ENCODE assay signal across 24 cellular contexts in genomic region chr5:137730331-137730730, GRCh38. TPM values are rescaled to one million over a fixed set of nuclear protein-coding genes. Genes with fewer than 3 reads are reported as not detected.
DNase-seq lines count a peak whose midpoint lies in the region; ATAC-seq and TF ChIP-seq lines count a peak whose summit lies in the region.
"Had no signal": no experiment of that assay in that cellular context is flagged by ENCODE, and none has a peak within 500 bp of the region (broad histone marks: within the 10 kb centered on the region; RNA-seq: fewer than 3 reads in every experiment).

No MANE protein-coding gene starts in this region.

- dilution Hi-C loops in mammary epithelial cell (cut with HindIII; ENCODE audit: low sequenced_read_pairs) = no loop called here

- H3K36me3 Mint-ChIP-seq in activated CD8-positive, alpha-beta T cell treated with anti-CD3 and anti-CD28 coated beads for 36 hours (ENCODE audit: low read depth) = no peaks in the 10 kb centered on the region
- H3K36me3 Mint-ChIP-seq: CD14-positive monocyte had no signal

- peak; percentile 87 for DNase-seq in mammary epithelial cell
- DNase-seq in breast epithelium (ENCODE audit: low spot score in 2 of 2) = no peak
- DNase-seq in astrocyte of the hippocampus (ENCODE audit: low read depth, low spot score) = peak; percentile 53
- peak; percentile 62 for DNase-seq in iris pigment epithelial cell (ENCODE audit: low read depth)
- DNase-seq in activated CD8-positive, alpha-beta T cell treated with anti-CD3 and anti-CD28 coated beads for 36 hours = no peak
- DNase-seq in hepatic stellate cell (ENCODE audit: low spot score) = no peak
- DNase-seq in stimulated activated CD4-positive, alpha-beta T cell treated with anti-CD3 and anti-CD28 coated beads, Interleukin-1b, Interleukin-23, amount 100 ng/mL, for 48 hours = no peak
- DNase-seq: activated CD4-positive, alpha-beta T cell treated with anti-CD3 and anti-CD28 coated beads, Interleukin-2, amount 50 U/mL, for 48 hours; aorta; effector memory CD8-positive, alpha-beta T cell; GDM1; GOT3; heart right ventricle; lower lobe of right lung; NCI-H1092; NCI-H510A; Peyer's patch; psoas muscle; upper lobe of left lung had no signal

- no peaks in the 10 kb centered on the region for H3K27me3 ChIP-seq in mammary epithelial cell (ENCODE audit: insufficient read depth, low read length)
- no peaks in the 10 kb centered on the region for H3K27me3 ChIP-seq in breast epithelium
- H3K27me3 ChIP-seq: heart right ventricle, Peyer's patch, upper lobe of left lung had no signal

- intact Hi-C loops in mammary epithelial cell (cut with micrococcal nuclease) (no loop called here), breast epithelium (cut with DNase I; ENCODE audit: low total_unique reads) (no loop called here)
- intact Hi-C loops in activated CD8-positive, alpha-beta T cell treated with anti-CD3 and anti-CD28 coated beads for 36 hours (cut with micrococcal nuclease) = no loop called here

- H3K27ac ChIP-seq in mammary epithelial cell (ENCODE audit: insufficient read depth, low read depth, low read length) (no peak overlapping the region), breast epithelium (peak overlapping the region in 1 of 2 donors; percentile 74)
- H3K27ac ChIP-seq: heart right ventricle, KMS-11, lower lobe of right lung, neutrophil, Peyer's patch, psoas muscle, upper lobe of left lung had no signal

- POLR2A ChIA-PET in activated CD8-positive, alpha-beta T cell treated with anti-CD3 and anti-CD28 coated beads for 36 hours (lab: Charles Lee) = interaction anchor here (0.5 kb wide), 2 partner anchors 40 to 69 kb away, joined by 3 read pairs; no protein-coding TSS in a partner anchor

- H3K79me2 ChIP-seq in mammary epithelial cell (ENCODE audit: insufficient read depth, low read length) = peaks cover 4% of the 10 kb centered on the region

- TF ChIP-seq POLR2A in breast epithelium (IDR thresholded peaks at IDR 0.05) = no peak

- no peaks in the 10 kb centered on the region for H3K36me3 ChIP-seq in mammary epithelial cell (ENCODE audit: insufficient read depth, low read length)
- H3K36me3 ChIP-seq in breast epithelium = no peaks in the 10 kb centered on the region
- H3K36me3 ChIP-seq: heart right ventricle, lower lobe of right lung, neutrophil, Peyer's patch, upper lobe of left lung had no signal

- H3K27me3 Mint-ChIP-seq in activated CD8-positive, alpha-beta T cell treated with anti-CD3 and anti-CD28 coated beads for 36 hours = no peaks in the 10 kb centered on the region
- H3K27me3 Mint-ChIP-seq: effector memory CD8-positive, alpha-beta T cell had no signal

- H3K9ac ChIP-seq in mammary epithelial cell (ENCODE audit: insufficient read depth, low read length) = no peak overlapping the region
- H3K9ac ChIP-seq: KMS-11 had no signal

- H2AFZ ChIP-seq in mammary epithelial cell (ENCODE audit: low read depth, low read length) = no peak overlapping the region

- no peak for TF ChIP-seq CTCF in mammary epithelial cell (conservative IDR thresholded peaks at IDR 0.05 in 1 of 2, IDR thresholded peaks at IDR 0.05 in 1 of 2; ENCODE audit: extremely low read depth in 1 of 2, insufficient read depth in 1 of 2, low read depth in 1 of 2, low read length in 2 of 2)
- TF ChIP-seq CTCF in breast epithelium (IDR thresholded peaks at IDR 0.05) = no peak
- no peak for TF ChIP-seq CTCF in activated CD8-positive, alpha-beta T cell treated with anti-CD3 and anti-CD28 coated beads for 36 hours (IDR thresholded peaks at IDR 0.05)

- H3K4me2 ChIP-seq in mammary epithelial cell (ENCODE audit: insufficient read depth, low read depth, low read length) = peak overlapping the region; percentile 4
- H3K4me2 ChIP-seq: KMS-11 had no signal

- no peaks in the 10 kb centered on the region for H4K20me1 ChIP-seq in mammary epithelial cell (ENCODE audit: insufficient read depth, low read length)

- H3K9me3 ChIP-seq in mammary epithelial cell (replicated peaks; ENCODE audit: insufficient read depth, low read length) (no peaks in the 10 kb centered on the region), breast epithelium (no peaks in the 10 kb centered on the region)
- H3K9me3 ChIP-seq: heart right ventricle, lower lobe of right lung, neutrophil, Peyer's patch, psoas muscle, upper lobe of left lung had no signal

- in situ Hi-C loops in mammary epithelial cell (cut with MboI; ENCODE audit: low sequenced_read_pairs in 2 of 2) = loop anchor here in 1 of 2 donors (10.0 kb wide), 1 partner anchor 66 kb away; no protein-coding TSS in a partner anchor

- CTCF ChIA-PET in mammary epithelial cell (lab: Charles Lee; ENCODE audit: low non-redundant PET) = interaction anchor here (0.5 to 1.0 kb wide), 4 partner anchors 21 to 589 kb away, joined by 3 to 19 read pairs (median 4); no protein-coding TSS in a partner anchor
- CTCF ChIA-PET in activated CD8-positive, alpha-beta T cell treated with anti-CD3 and anti-CD28 coated beads for 36 hours (lab: Charles Lee) = interaction anchor here (1.0 to 7.2 kb wide), 3 partner anchors 14 to 101 kb away, joined by 6 to 51 read pairs (median 6); no protein-coding TSS in a partner anchor

- H3K4me1 ChIP-seq in mammary epithelial cell (ENCODE audit: insufficient read depth, low read length) (peaks cover 17% of the 10 kb centered on the region), breast epithelium (no peaks in the 10 kb centered on the region)

- no peak overlapping the region for H3K4me3 Mint-ChIP-seq in activated CD8-positive, alpha-beta T cell treated with anti-CD3 and anti-CD28 coated beads for 36 hours
- H3K4me3 Mint-ChIP-seq: CD14-positive monocyte; effector memory CD8-positive, alpha-beta T cell; T-helper 2 cell treated with Interferon-gamma antibody and Interleukin-4, amounts not matched to agents 5 μg/mL and 100 μg/mL, for 36 hours had no signal

- no TSS peak for BruUV-seq in mammary epithelial cell (replicated peaks; lab: Mats Ljungman, UMichigan)

- peaks cover 42% of the 10 kb centered on the region for H3K4me1 Mint-ChIP-seq in activated CD8-positive, alpha-beta T cell treated with anti-CD3 and anti-CD28 coated beads for 36 hours (ENCODE audit: low read depth)
- H3K4me1 Mint-ChIP-seq: CD14-positive monocyte had no signal

- H3K9me3 Mint-ChIP-seq in activated CD8-positive, alpha-beta T cell treated with anti-CD3 and anti-CD28 coated beads for 36 hours = no peaks in the 10 kb centered on the region
- H3K9me3 Mint-ChIP-seq: CD14-positive monocyte; effector memory CD8-positive, alpha-beta T cell; T-helper 2 cell treated with Interferon-gamma antibody and Interleukin-4, amounts not matched to agents 5 μg/mL and 100 μg/mL, for 36 hours had no signal

- ATAC-seq in activated CD8-positive, alpha-beta T cell treated with anti-CD3 and anti-CD28 coated beads for 36 hours = no peak
- no peak for ATAC-seq in HG02973 (IDR thresholded peaks at IDR 0.05; ENCODE audit: unreplicated experiment)
- ATAC-seq: effector memory CD8-positive, alpha-beta T cell; heart right ventricle; lower lobe of right lung; psoas muscle had no signal

- H3K4me3 ChIP-seq in mammary epithelial cell (replicated peaks in 1 of 3; ENCODE audit: insufficient read depth in 1 of 3, low read depth in 2 of 3, low read length in 3 of 3) (no peak overlapping the region), breast epithelium (no peak overlapping the region)
- H3K4me3 ChIP-seq: heart right ventricle, lower lobe of right lung, Peyer's patch, psoas muscle, upper lobe of left lung had no signal

- H3K27ac Mint-ChIP-seq in activated CD8-positive, alpha-beta T cell treated with anti-CD3 and anti-CD28 coated beads for 36 hours = no peak overlapping the region
- H3K27ac Mint-ChIP-seq: CD14-positive monocyte; effector memory CD8-positive, alpha-beta T cell; T-helper 2 cell treated with Interferon-gamma antibody and Interleukin-4, amounts not matched to agents 5 μg/mL and 100 μg/mL, for 36 hours had no signal

RNA-seq across cellular contexts. Expression of gene KLHL3, which starts 5.6 kb away (rescaled TPM):
- total RNA-seq in mammary epithelial cell = 1 to 10 TPM; 3.3 to 4.9 TPM
- polyA plus RNA-seq in mammary epithelial cell = 2.9 TPM
- 2.3 TPM for polyA minus RNA-seq in mammary epithelial cell
- total RNA-seq in breast epithelium = 10 to 100 TPM in 1 of 3 donors, 1 to 10 TPM in 2; 4.5 to 11.7 (median 4.9) TPM
- total RNA-seq in activated CD8-positive, alpha-beta T cell treated with anti-CD3 and anti-CD28 coated beads for 36 hours = 10 to 100 TPM in 1 of 2 experiments, 1 to 10 TPM in 1; 9.2 to 12.2 TPM
- polyA plus RNA-seq: CD14-positive monocyte had no signal

RNA-seq across cellular contexts. Expression of gene HNRNPA0, which starts 23.8 kb away (rescaled TPM):
- 10 to 100 TPM; 15.8 to 22.2 TPM for total RNA-seq in mammary epithelial cell
- polyA plus RNA-seq in mammary epithelial cell = 10.2 TPM
- polyA minus RNA-seq in mammary epithelial cell = 5.1 TPM
- total RNA-seq in breast epithelium = 10 to 100 TPM; 11.5 to 13.3 (median 11.8) TPM
- 10 to 100 TPM; 32.8 to 33.1 TPM for total RNA-seq in activated CD8-positive, alpha-beta T cell treated with anti-CD3 and anti-CD28 coated beads for 36 hours

Comparison
In these comparisons a context has a peak if more than half of its experiments do, and no peak if none do; other contexts are left out.
1. DNase-seq: peak in mammary epithelial cell (single experiment), astrocyte of the hippocampus (single experiment) and iris pigment epithelial cell (single experiment); none in breast epithelium (0 of 2), activated CD8-positive, alpha-beta T cell treated with anti-CD3 and anti-CD28 coated beads for 36 hours (single experiment), hepatic stellate cell (single experiment) and stimulated activated CD4-positive, alpha-beta T cell treated with anti-CD3 and anti-CD28 coated beads, Interleukin-1b, Interleukin-23, amount 100 ng/mL, for 48 hours (single experiment).